ENCODE assay signal across 23 cellular contexts in genomic region chr20:3580412-3580811, GRCh38.
"Had no signal": no experiment of that assay in that cellular context is flagged by ENCODE, and none has a peak within 500 bp of the region (broad histone marks: within the 10 kb centered on the region; RNA-seq: fewer than 3 reads in every experiment).

No MANE protein-coding gene starts in this region.

- H3K4me1 Mint-ChIP-seq: activated CD4-positive, alpha-beta T cell treated with anti-CD3 and anti-CD28 coated beads for 36 hours; activated naive CD8-positive, alpha-beta T cell treated with anti-CD3 and anti-CD28 coated beads for 36 hours; memory B cell; naive thymus-derived CD8-positive, alpha-beta T cell had no signal

- H3K27ac Mint-ChIP-seq: activated CD4-positive, alpha-beta memory T cell treated with anti-CD3 and anti-CD28 coated beads for 36 hours; activated CD4-positive, alpha-beta T cell treated with anti-CD3 and anti-CD28 coated beads for 36 hours; activated naive CD8-positive, alpha-beta T cell treated with anti-CD3 and anti-CD28 coated beads for 36 hours; dendritic cell treated with granulocyte-macrophage colony-stimulating factor and Interleukin-4, amounts not matched to agents 40 ng/mL and 50 ng/mL, for 4 days; memory B cell had no signal

- H3K9me3 ChIP-seq: prostate gland, transverse colon, vagina had no signal

- H3K36me3 ChIP-seq: prostate gland had no signal

- H3K9me3 Mint-ChIP-seq: activated CD4-positive, alpha-beta memory T cell treated with anti-CD3 and anti-CD28 coated beads for 36 hours; activated naive CD8-positive, alpha-beta T cell treated with anti-CD3 and anti-CD28 coated beads for 36 hours; activated T-cell treated with anti-CD3 and anti-CD28 coated beads, Interleukin-2, amount 50 U/mL, for 4 hours; dendritic cell treated with granulocyte-macrophage colony-stimulating factor and Interleukin-4, amounts not matched to agents 40 ng/mL and 50 ng/mL, for 4 days; memory B cell; naive thymus-derived CD8-positive, alpha-beta T cell had no signal

- H3K27me3 ChIP-seq: brain microvascular endothelial cell, transverse colon, vagina had no signal

- H3K4me3 Mint-ChIP-seq: activated CD4-positive, alpha-beta memory T cell treated with anti-CD3 and anti-CD28 coated beads for 36 hours; activated CD4-positive, alpha-beta T cell treated with anti-CD3 and anti-CD28 coated beads for 36 hours; activated naive CD8-positive, alpha-beta T cell treated with anti-CD3 and anti-CD28 coated beads for 36 hours; activated T-cell treated with anti-CD3 and anti-CD28 coated beads, Interleukin-2, amount 50 U/mL, for 4 hours; dendritic cell treated with granulocyte-macrophage colony-stimulating factor and Interleukin-4, amounts not matched to agents 40 ng/mL and 50 ng/mL, for 4 days; memory B cell; naive thymus-derived CD8-positive, alpha-beta T cell had no signal

- H3K4me3 ChIP-seq: prostate gland, transverse colon, vagina had no signal

- DNase-seq: activated CD4-positive, alpha-beta memory T cell treated with anti-CD3 and anti-CD28 coated beads for 36 hours; activated CD4-positive, alpha-beta T cell treated with anti-CD3 and anti-CD28 coated beads for 36 hours; activated gamma-delta T cell; activated naive CD8-positive, alpha-beta T cell treated with anti-CD3 and anti-CD28 coated beads for 36 hours; activated T-cell treated with anti-CD3 and anti-CD28 coated beads, Interleukin-2, amount 50 U/mL, for 4 hours; brain microvascular endothelial cell; cerebellar nuclear complex; effector memory CD4-positive, alpha-beta T cell; foreskin melanocyte; head of caudate nucleus; left ventricle myocardium superior; naive thymus-derived CD8-positive, alpha-beta T cell; right cardiac atrium; small intestine; stimulated activated CD4-positive, alpha-beta T cell treated with anti-CD3 and anti-CD28 coated beads, Interleukin-4, amount 100 ng/mL, for 4 hours; stimulated activated CD8-positive, alpha-beta memory T cell treated with anti-CD3 and anti-CD28 coated beads, Interleukin-4, amount 100 ng/mL, for 48 hours; stimulated activated naive CD4-positive, alpha-beta T cell treated with Interleukin-2 at 50 U/mL for 16 hours; T-helper 1 cell; transverse colon had no signal

- H3K4me1 ChIP-seq: prostate gland, transverse colon, vagina had no signal

- ATAC-seq: activated CD4-positive, alpha-beta T cell treated with anti-CD3 and anti-CD28 coated beads for 36 hours; activated T-cell treated with anti-CD3 and anti-CD28 coated beads, Interleukin-2, amount 50 U/mL, for 4 hours; naive thymus-derived CD8-positive, alpha-beta T cell; right cardiac atrium had no signal

- H3K27ac ChIP-seq: brain microvascular endothelial cell, prostate gland, transverse colon, vagina had no signal

- H3K27me3 Mint-ChIP-seq: activated CD4-positive, alpha-beta memory T cell treated with anti-CD3 and anti-CD28 coated beads for 36 hours; activated CD4-positive, alpha-beta T cell treated with anti-CD3 and anti-CD28 coated beads for 36 hours; activated naive CD8-positive, alpha-beta T cell treated with anti-CD3 and anti-CD28 coated beads for 36 hours; dendritic cell treated with granulocyte-macrophage colony-stimulating factor and Interleukin-4, amounts not matched to agents 40 ng/mL and 50 ng/mL, for 4 days; memory B cell; naive thymus-derived CD8-positive, alpha-beta T cell had no signal
